8 cellular contexts compared by ENCODE assay signal in genomic region chr9:99906403-99907207, GRCh38. TPM values are rescaled to one million over a fixed set of nuclear protein-coding genes. Genes with fewer than 3 reads are reported as not detected.
DNase-seq lines count a peak whose midpoint lies in the region; ATAC-seq and TF ChIP-seq lines count a peak whose summit lies in the region.

Gene STX17 (plus strand): TSS chr9:99906654. CDS start chr9:99915240, 8,586 bp downstream.

- peak within 1 kb of the TSS; percentile 62 for H3K56ac ChIP-seq in IMR-90 (ENCODE audit: extremely low read depth, insufficient read depth, low read length)

- H2BK15ac ChIP-seq in IMR-90 (ENCODE audit: low read depth, low read length) = no peak within 1 kb of the TSS; the same call in 2 of the 3 replicates

- 3% methylated on average over 13 of the region's 76 CpGs; no CpG with 5 or more reads in 1 of the 2 experiments for WGBS in IMR-90 (ENCODE audit: extremely low coverage in 2 of 2, insufficient read length in 1 of 2), 2 experiments

- peak within 1 kb of the TSS; percentile 83 for H2BK5ac ChIP-seq in IMR-90 (ENCODE audit: low read depth, low read length, poor library complexity, severe bottlenecking)

- peak within 1 kb of the TSS; percentile 79 for H3K4ac ChIP-seq in IMR-90 (ENCODE audit: low read depth, low read length)

- peak within 1 kb of the TSS; percentile 95 for H3K4me2 ChIP-seq in IMR-90 (ENCODE audit: low read depth, low read length)

- H2BK120ac ChIP-seq in IMR-90 (ENCODE audit: low read depth, low read length) = peak within 1 kb of the TSS; percentile 84

- H4K91ac ChIP-seq in IMR-90 (ENCODE audit: insufficient read depth, low read depth, low read length) = peak within 1 kb of the TSS; percentile 76

- peak within 1 kb of the TSS; percentile 93 for H2AFZ ChIP-seq in IMR-90 (replicated peaks; ENCODE audit: low read length, poor library complexity)

- TF ChIP-seq CTCF in IMR-90 (conservative IDR thresholded peaks at IDR 0.05; ENCODE audit: low read depth, low read length) = no peak
- TF ChIP-seq CTCF in fibroblast of pulmonary artery (IDR thresholded peaks at IDR 0.05; ENCODE audit: low read length, missing control alignments) = no peak
- no peak for TF ChIP-seq CTCF in nephron (IDR thresholded peaks at IDR 0.05; ENCODE audit: unreplicated experiment in 3 of 3)

- in situ Hi-C loops in IMR-90 (cut with MboI; ENCODE audit: low sequenced_read_pairs) = no loop called here

- peak within 1 kb of the TSS; percentile 86 for H3K18ac ChIP-seq in IMR-90 (ENCODE audit: low read depth, low read length)

- peak within 1 kb of the TSS; percentile 78 to 92 for H4K8ac ChIP-seq in IMR-90 (ENCODE audit: low read depth in 2 of 2, low read length in 2 of 2)

- no peak for TF ChIP-seq RAD21 in IMR-90 (IDR thresholded peaks at IDR 0.05; ENCODE audit: low read length)

- peak within 1 kb of the TSS; percentile 50; the same call in 1 of the 2 replicates for H2AK5ac ChIP-seq in IMR-90 (ENCODE audit: low read depth, low read length)

- H3K14ac ChIP-seq in IMR-90 (replicated peaks; ENCODE audit: low read depth, low read length) = peak within 1 kb of the TSS; percentile 79

- H3K36me3 Mint-ChIP-seq in activated T-helper 2 cell treated with anti-CD3 and anti-CD28 coated beads, Interferon-gamma antibody, Interleukin-2, Interleukin-4, amounts not matched to agents 10 μg/mL and 5 μg/mL and 100 μg/mL, durations not matched to agents 14 hours and 24 hours and 36 hours (ENCODE audit: low read depth) = peaks cover 12% of the 10 kb centered on the region
- H3K36me3 Mint-ChIP-seq in nephron (ENCODE audit: low read depth) = peaks cover 4% of the 10 kb centered on the region
- peaks cover 10% of the 10 kb centered on the region for H3K36me3 Mint-ChIP-seq in stimulated activated naive CD8-positive, alpha-beta T cell treated with anti-CD3 and anti-CD28 coated beads, Interleukin-15, Interleukin-2, amounts not matched to agents 100 ng/mL and 50 ng/mL, for 24 hours (ENCODE audit: low read depth)

- peaks cover 17% of the 10 kb centered on the region for H3K27me3 Mint-ChIP-seq in activated T-helper 2 cell treated with anti-CD3 and anti-CD28 coated beads, Interferon-gamma antibody, Interleukin-2, Interleukin-4, amounts not matched to agents 10 μg/mL and 5 μg/mL and 100 μg/mL, durations not matched to agents 14 hours and 24 hours and 36 hours (ENCODE audit: low read depth)
- H3K27me3 Mint-ChIP-seq in nephron (ENCODE audit: low read depth) = peaks cover 4% of the 10 kb centered on the region
- H3K27me3 Mint-ChIP-seq in stimulated activated naive CD8-positive, alpha-beta T cell treated with anti-CD3 and anti-CD28 coated beads, Interleukin-15, Interleukin-2, amounts not matched to agents 100 ng/mL and 50 ng/mL, for 24 hours = peaks cover 2% of the 10 kb centered on the region

- H4K20me1 ChIP-seq in IMR-90 (ENCODE audit: insufficient read depth, low read length) = no peaks in the 10 kb centered on the region

- H3K4me3 ChIP-seq in IMR-90 (ENCODE audit: insufficient read depth, low read depth, low read length) (peak within 1 kb of the TSS; percentile 99), fibroblast of pulmonary artery (replicated peaks; ENCODE audit: low read depth, low read length) (peak within 1 kb of the TSS; percentile 87)

- H3K27me3 ChIP-seq in IMR-90 (ENCODE audit: control insufficient read depth, insufficient read depth, low read length) = 0 out of 2 replicates have a peak, but pooled peaks cover 2% of the 10 kb centered on the region

- H3K79me1 ChIP-seq in IMR-90 (ENCODE audit: low read depth in 1 of 2, low read length in 2 of 2) = peaks cover 14 to 25% of the 10 kb centered on the region in 2 experiments

- H2BK20ac ChIP-seq in IMR-90 (ENCODE audit: low read depth, low read length) = 0 out of 2 replicates have a peak within 1 kb of the TSS, but pooled peaks have one; percentile 33

- H3K9me3 Mint-ChIP-seq in activated T-helper 2 cell treated with anti-CD3 and anti-CD28 coated beads, Interferon-gamma antibody, Interleukin-2, Interleukin-4, amounts not matched to agents 10 μg/mL and 5 μg/mL and 100 μg/mL, durations not matched to agents 14 hours and 24 hours and 36 hours = no peaks in the 10 kb centered on the region
- H3K9me3 Mint-ChIP-seq in nephron = peaks cover 3% of the 10 kb centered on the region
- no peaks in the 10 kb centered on the region for H3K9me3 Mint-ChIP-seq in stimulated activated naive CD8-positive, alpha-beta T cell treated with anti-CD3 and anti-CD28 coated beads, Interleukin-15, Interleukin-2, amounts not matched to agents 100 ng/mL and 50 ng/mL, for 24 hours

- DNase-seq in DMS153 treated with DMSO at 0.1 percent for 48 hours (lab: John Stamatoyannopoulos, UW; ENCODE audit: unreplicated experiment) (peak; percentile 65), IMR-90 (peak; percentile 69), RPMI8226 (peak; percentile 78), fibroblast of pulmonary artery (ENCODE audit: low read depth) (peak; percentile 74)
- peak; percentile 76 for DNase-seq in activated T-helper 2 cell treated with anti-CD3 and anti-CD28 coated beads, Interferon-gamma antibody, Interleukin-2, Interleukin-4, amounts not matched to agents 10 μg/mL and 5 μg/mL and 100 μg/mL, durations not matched to agents 14 hours and 24 hours and 36 hours (ENCODE audit: low spot score)

- H3K4me1 ChIP-seq in IMR-90 (ENCODE audit: control insufficient read depth, insufficient read depth, low read length) = no peaks in the 10 kb centered on the region

- peak within 1 kb of the TSS; percentile 95 for H3K9ac ChIP-seq in IMR-90 (ENCODE audit: low read depth, low read length)

- H4K5ac ChIP-seq in IMR-90 (ENCODE audit: low read depth, low read length) = peak within 1 kb of the TSS; percentile 92

- intact Hi-C loops in IMR-90 (cut with micrococcal nuclease) = loop anchor here (1.0 to 10.0 kb wide), 3 partner anchors 86 to 642 kb away; no protein-coding TSS in a partner anchor
- intact Hi-C loops in activated T-helper 2 cell treated with anti-CD3 and anti-CD28 coated beads, Interferon-gamma antibody, Interleukin-2, Interleukin-4, amounts not matched to agents 10 μg/mL and 5 μg/mL and 100 μg/mL, durations not matched to agents 14 hours and 24 hours and 36 hours (cut with micrococcal nuclease) = loop anchor here (2.0 kb wide), 3 partner anchors 24 to 86 kb away; partner anchors contain the start of gene NR4A3

- no peaks in the 10 kb centered on the region for H3K9me1 ChIP-seq in IMR-90 (ENCODE audit: insufficient read depth, low read length)

- H2AK9ac ChIP-seq in IMR-90 (replicated peaks; ENCODE audit: low read depth, low read length, poor library complexity) = peak within 1 kb of the TSS; percentile 2

- H3K4me3 Mint-ChIP-seq in activated T-helper 2 cell treated with anti-CD3 and anti-CD28 coated beads, Interferon-gamma antibody, Interleukin-2, Interleukin-4, amounts not matched to agents 10 μg/mL and 5 μg/mL and 100 μg/mL, durations not matched to agents 14 hours and 24 hours and 36 hours (ENCODE audit: low read depth) = peak within 1 kb of the TSS; percentile 94
- peak within 1 kb of the TSS; percentile 98 to 100 (median 100) for H3K4me3 Mint-ChIP-seq in nephron
- peak within 1 kb of the TSS; percentile 96 for H3K4me3 Mint-ChIP-seq in stimulated activated naive CD8-positive, alpha-beta T cell treated with anti-CD3 and anti-CD28 coated beads, Interleukin-15, Interleukin-2, amounts not matched to agents 100 ng/mL and 50 ng/mL, for 24 hours

- peaks cover 28% of the 10 kb centered on the region for H3K4me1 Mint-ChIP-seq in activated T-helper 2 cell treated with anti-CD3 and anti-CD28 coated beads, Interferon-gamma antibody, Interleukin-2, Interleukin-4, amounts not matched to agents 10 μg/mL and 5 μg/mL and 100 μg/mL, durations not matched to agents 14 hours and 24 hours and 36 hours (ENCODE audit: low read depth)
- peaks cover 16% of the 10 kb centered on the region for H3K4me1 Mint-ChIP-seq in nephron
- peaks cover 32% of the 10 kb centered on the region for H3K4me1 Mint-ChIP-seq in stimulated activated naive CD8-positive, alpha-beta T cell treated with anti-CD3 and anti-CD28 coated beads, Interleukin-15, Interleukin-2, amounts not matched to agents 100 ng/mL and 50 ng/mL, for 24 hours (ENCODE audit: low read depth)

- H3K27ac ChIP-seq in IMR-90 (ENCODE audit: insufficient read depth, low read length) = peak within 1 kb of the TSS; percentile 91

- ATAC-seq in GM21528 (IDR thresholded peaks at IDR 0.05; ENCODE audit: low FRiP score, unreplicated experiment) (peak; percentile 90), IMR-90 (ENCODE audit: low read depth) (peak; percentile 97)

- peak; percentile 67 for TF ChIP-seq POLR2A in IMR-90 (IDR thresholded peaks at IDR 0.05; ENCODE audit: low read depth, low read length)

- BruUV-seq in IMR-90 (replicated peaks; lab: Mats Ljungman, UMichigan) = TSS peak; percentile 15

- CTCF ChIA-PET in IMR-90 (lab: Yijun Ruan, JAX) = interaction anchor here (0.6 to 1.5 kb wide), 2 partner anchors 9 to 22 kb away, joined by 3 to 5 read pairs; no protein-coding TSS in a partner anchor

- H3K9me3 ChIP-seq in IMR-90 (ENCODE audit: control insufficient read depth, insufficient read depth, low read length) = no peaks in the 10 kb centered on the region

- peak within 1 kb of the TSS; percentile 90 for H3K27ac Mint-ChIP-seq in activated T-helper 2 cell treated with anti-CD3 and anti-CD28 coated beads, Interferon-gamma antibody, Interleukin-2, Interleukin-4, amounts not matched to agents 10 μg/mL and 5 μg/mL and 100 μg/mL, durations not matched to agents 14 hours and 24 hours and 36 hours
- H3K27ac Mint-ChIP-seq in nephron = peak within 1 kb of the TSS; percentile 94 to 99 (median 95)
- H3K27ac Mint-ChIP-seq in stimulated activated naive CD8-positive, alpha-beta T cell treated with anti-CD3 and anti-CD28 coated beads, Interleukin-15, Interleukin-2, amounts not matched to agents 100 ng/mL and 50 ng/mL, for 24 hours = peak within 1 kb of the TSS; percentile 95

- POLR2A ChIA-PET in IMR-90 (lab: Charles Lee; ENCODE audit: unreplicated experiment) = no interaction called here

- dilution Hi-C loops in IMR-90 (cut with HindIII; ENCODE audit: low sequenced_read_pairs, unreplicated experiment) = no loop called here

- H3K36me3 ChIP-seq in IMR-90 (ENCODE audit: control insufficient read depth, insufficient read depth, low read length) = no peaks in the 10 kb centered on the region

- H3K23ac ChIP-seq in IMR-90 (ENCODE audit: low read depth, low read length) = peak within 1 kb of the TSS; percentile 74

TF ChIP-seq in IMR-90, 13 proteins besides CTCF, POLR2A, EP300 and RAD21 (continues in another document):
- TF ChIP-seq CHD1 (IDR thresholded peaks at IDR 0.05; ENCODE audit: low read depth, low read length) = no peak

RNA-seq across cellular contexts. Expression of gene STX17, which starts in this region (rescaled TPM):
- total RNA-seq in IMR-90 (2012; rRNA removed) = 11.7 and 17.2 TPM in 2 replicates
- polyA plus RNA-seq in IMR-90 (2012; rRNA removed) = 4.7 and 6.2 TPM in 2 replicates
- 0.99 and 1.3 TPM in 2 replicates for polyA plus RNA-seq in IMR-90 (2012; cell fraction: cytosol; rRNA removed)
- 1.7 and 14.5 TPM in 2 replicates for polyA plus RNA-seq in IMR-90 (2012; cell fraction: nucleus; rRNA removed; ENCODE audit: low replicate concordance)
- total RNA-seq in activated T-helper 2 cell treated with anti-CD3 and anti-CD28 coated beads, Interferon-gamma antibody, Interleukin-2, Interleukin-4, amounts not matched to agents 10 μg/mL and 5 μg/mL and 100 μg/mL, durations not matched to agents 14 hours and 24 hours and 36 hours = 27.6 and 27.9 TPM in 2 replicates

Comparison
In these comparisons a context has a peak if more than half of its experiments do, and no peak if none do; other contexts are left out.
1. Peak in every context shown above with its lines: DNase-seq, ATAC-seq, H3K4me3 ChIP-seq and H3K27ac ChIP-seq.